ENCODE assay signal across 14 cellular contexts in genomic region chr9:20513126-20513913, GRCh38.
DNase-seq lines count a peak whose midpoint lies in the region; TF ChIP-seq lines count a peak whose summit lies in the region.
"Had no signal": no experiment of that assay in that cellular context is flagged by ENCODE, and none has a peak within 500 bp of the region (broad histone marks: within the 10 kb centered on the region; RNA-seq: fewer than 3 reads in every experiment).

No MANE protein-coding gene starts in this region.

- POLR2A ChIA-PET in activated CD4-positive, alpha-beta memory T cell treated with anti-CD3 and anti-CD28 coated beads, Interleukin-2, amount 10 ng/mL, durations not matched to agents 7 days and 5 days (lab: Charles Lee): interaction anchor here (1.1 to 2.9 kb wide), 6 partner anchors 13 to 514 kb away, joined by 3 to 21 read pairs (median 4); partner anchors contain the start of gene MLLT3
- POLR2A ChIA-PET in activated CD4-positive, alpha-beta memory T cell treated with anti-CD3 and anti-CD28 coated beads for 36 hours (lab: Charles Lee): no interaction called here

- no peaks in the 10 kb centered on the region for H3K27me3 ChIP-seq in ovary
- H3K27me3 ChIP-seq: upper lobe of left lung had no signal

- H3K27me3 Mint-ChIP-seq in activated CD4-positive, alpha-beta memory T cell treated with anti-CD3 and anti-CD28 coated beads, Interleukin-2, amount 10 ng/mL, durations not matched to agents 7 days and 5 days: no peaks in the 10 kb centered on the region
- no peaks in the 10 kb centered on the region for H3K27me3 Mint-ChIP-seq in activated CD4-positive, alpha-beta memory T cell treated with anti-CD3 and anti-CD28 coated beads for 36 hours
- H3K27me3 Mint-ChIP-seq in brain: peaks cover 7% of the 10 kb centered on the region

- no peak for TF ChIP-seq EP300 in ovary (IDR thresholded peaks at IDR 0.05)

- 91 to 93% (median 92%) methylated on average over 11 of the region's 11 CpGs for WGBS in ovary, 3 donors

- no peak for DNase-seq in activated CD4-positive, alpha-beta memory T cell treated with anti-CD3 and anti-CD28 coated beads, Interleukin-2, amount 10 ng/mL, durations not matched to agents 7 days and 5 days
- no peak for DNase-seq in activated CD4-positive, alpha-beta memory T cell treated with anti-CD3 and anti-CD28 coated beads for 36 hours
- DNase-seq in non-pigmented ciliary epithelial cell (ENCODE audit: low read depth) (peak; percentile 10), HK-2 (ENCODE audit: unreplicated experiment) (no peak), ovary (no peak)
- DNase-seq in stimulated activated CD4-positive, alpha-beta T cell treated with anti-CD3 and anti-CD28 coated beads, Interleukin-4, amount 100 ng/mL, for 24 hours: no peak
- DNase-seq: ACHN; activated CD8-positive, alpha-beta memory T cell treated with anti-CD3 and anti-CD28 coated beads, Interleukin-2, amount 50 U/mL, for 4 hours; HCEC 1CT; lower lobe of right lung; NCI-H345; upper lobe of left lung had no signal

- peak overlapping the region; percentile 86 for H3K27ac ChIP-seq in KOPT-K1 (ENCODE audit: low read depth, low read length, poor library complexity, severe bottlenecking)
- H3K27ac ChIP-seq in ovary: no peak overlapping the region
- H3K27ac ChIP-seq: lower lobe of right lung, upper lobe of left lung had no signal

- peaks cover 4% of the 10 kb centered on the region for H3K4me1 ChIP-seq in ovary (ENCODE audit: insufficient read depth)

- TF ChIP-seq POLR2A in ovary (IDR thresholded peaks at IDR 0.05): no peak

- intact Hi-C loops in activated CD4-positive, alpha-beta memory T cell treated with anti-CD3 and anti-CD28 coated beads for 36 hours (cut with micrococcal nuclease): no loop called here
- intact Hi-C loops in ovary (cut with DNase I): no loop called here

- peak overlapping the region; percentile 62 for H3K27ac Mint-ChIP-seq in activated CD4-positive, alpha-beta memory T cell treated with anti-CD3 and anti-CD28 coated beads, Interleukin-2, amount 10 ng/mL, durations not matched to agents 7 days and 5 days
- H3K27ac Mint-ChIP-seq in activated CD4-positive, alpha-beta memory T cell treated with anti-CD3 and anti-CD28 coated beads for 36 hours: no peak overlapping the region
- H3K27ac Mint-ChIP-seq in brain: peak overlapping the region in 3 of 5 experiments; percentile 10 to 67 (median 46)

- H3K9me3 Mint-ChIP-seq in activated CD4-positive, alpha-beta memory T cell treated with anti-CD3 and anti-CD28 coated beads, Interleukin-2, amount 10 ng/mL, durations not matched to agents 7 days and 5 days: peaks cover 2% of the 10 kb centered on the region
- H3K9me3 Mint-ChIP-seq in activated CD4-positive, alpha-beta memory T cell treated with anti-CD3 and anti-CD28 coated beads for 36 hours: no peaks in the 10 kb centered on the region
- peaks cover 0 to 13% (median 8%) of the 10 kb centered on the region in 5 experiments for H3K9me3 Mint-ChIP-seq in brain

- H3K9me3 ChIP-seq in KOPT-K1 (ENCODE audit: insufficient read depth, low read length, poor library complexity, severe bottlenecking): no peaks in the 10 kb centered on the region
- H3K9me3 ChIP-seq in ovary: no peaks in the 10 kb centered on the region
- H3K9me3 ChIP-seq: lower lobe of right lung, upper lobe of left lung had no signal

- no peaks in the 10 kb centered on the region for H3K36me3 ChIP-seq in KOPT-K1 (ENCODE audit: insufficient read depth, low read length)
- no peaks in the 10 kb centered on the region for H3K36me3 ChIP-seq in ovary
- H3K36me3 ChIP-seq: lower lobe of right lung, upper lobe of left lung had no signal

- CTCF ChIA-PET in activated CD4-positive, alpha-beta memory T cell treated with anti-CD3 and anti-CD28 coated beads, Interleukin-2, amount 10 ng/mL, durations not matched to agents 7 days and 5 days (lab: Charles Lee): no interaction called here
- CTCF ChIA-PET in activated CD4-positive, alpha-beta memory T cell treated with anti-CD3 and anti-CD28 coated beads for 36 hours (lab: Charles Lee): no interaction called here

- peaks cover 68% of the 10 kb centered on the region for H3K4me1 Mint-ChIP-seq in activated CD4-positive, alpha-beta memory T cell treated with anti-CD3 and anti-CD28 coated beads, Interleukin-2, amount 10 ng/mL, durations not matched to agents 7 days and 5 days
- peaks cover 63% of the 10 kb centered on the region for H3K4me1 Mint-ChIP-seq in activated CD4-positive, alpha-beta memory T cell treated with anti-CD3 and anti-CD28 coated beads for 36 hours (ENCODE audit: low read depth)
- H3K4me1 Mint-ChIP-seq in brain: peaks cover 36% of the 10 kb centered on the region

- no peak overlapping the region for H3K4me3 ChIP-seq in ovary
- H3K4me3 ChIP-seq: lower lobe of right lung, upper lobe of left lung had no signal

- TF ChIP-seq CTCF in brain (conservative IDR thresholded peaks at IDR 0.05): no peak
- no peak for TF ChIP-seq CTCF in ovary (IDR thresholded peaks at IDR 0.05)

- peaks cover 31% of the 10 kb centered on the region for H3K36me3 Mint-ChIP-seq in activated CD4-positive, alpha-beta memory T cell treated with anti-CD3 and anti-CD28 coated beads, Interleukin-2, amount 10 ng/mL, durations not matched to agents 7 days and 5 days (ENCODE audit: low read depth)
- H3K36me3 Mint-ChIP-seq in activated CD4-positive, alpha-beta memory T cell treated with anti-CD3 and anti-CD28 coated beads for 36 hours: no peaks in the 10 kb centered on the region
- peaks cover 41% of the 10 kb centered on the region for H3K36me3 Mint-ChIP-seq in brain

- H3K4me3 Mint-ChIP-seq in activated CD4-positive, alpha-beta memory T cell treated with anti-CD3 and anti-CD28 coated beads, Interleukin-2, amount 10 ng/mL, durations not matched to agents 7 days and 5 days: no peak overlapping the region
- no peak overlapping the region for H3K4me3 Mint-ChIP-seq in activated CD4-positive, alpha-beta memory T cell treated with anti-CD3 and anti-CD28 coated beads for 36 hours
- H3K4me3 Mint-ChIP-seq in brain: no peak overlapping the region
